Comparison of ENCODE assay signal across 11 cellular contexts in the genomic region with DNA sequence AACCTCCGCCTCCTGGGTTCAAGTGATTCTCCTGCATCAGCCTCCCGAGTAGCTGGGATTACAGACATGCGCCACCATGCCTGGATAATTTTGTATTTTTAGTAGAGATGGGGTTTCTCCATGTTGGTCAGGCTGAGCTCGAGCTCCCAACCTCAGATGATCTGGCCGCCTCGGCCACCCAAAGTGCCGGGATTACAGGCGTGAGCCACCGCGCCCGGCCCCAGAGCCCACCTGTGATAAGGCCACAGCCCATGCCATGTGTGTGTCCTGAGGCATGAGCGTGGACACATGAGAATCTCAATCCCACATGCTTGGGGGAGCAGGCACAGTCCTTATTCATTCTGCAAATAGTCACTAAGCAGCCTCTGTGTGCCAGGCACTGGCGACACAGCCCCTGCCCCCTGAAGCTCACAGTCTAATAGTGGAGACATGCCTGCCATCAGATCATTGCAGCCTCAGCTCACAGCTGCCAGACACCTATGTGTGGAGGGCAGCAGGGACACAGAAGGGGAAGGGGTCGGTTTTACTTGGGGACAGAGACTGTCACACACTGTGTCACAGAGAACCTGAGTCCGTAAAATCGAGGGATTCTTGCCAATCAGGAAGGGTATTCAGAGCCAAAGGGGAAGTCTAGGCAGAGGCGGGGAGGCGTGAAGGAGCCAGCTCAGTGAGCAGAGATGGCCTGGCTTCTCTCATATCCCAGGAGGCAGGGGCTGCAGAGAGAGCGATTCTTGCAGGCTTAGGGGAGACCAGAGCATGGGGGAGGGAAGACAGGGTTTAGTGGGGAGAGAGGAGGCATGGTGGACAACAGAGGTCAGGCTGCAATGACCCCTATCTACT. TPM values are rescaled to one million over a fixed set of nuclear protein-coding genes. Genes with fewer than 3 reads are reported as not detected.
DNase-seq lines count a peak whose midpoint lies in the region; ATAC-seq and TF ChIP-seq lines count a peak whose summit lies in the region.
"Had no signal": no experiment of that assay in that cellular context is flagged by ENCODE, and none has a peak within 500 bp of the region (broad histone marks: within the 10 kb centered on the region; RNA-seq: fewer than 3 reads in every experiment).

No MANE protein-coding gene starts in this region.

- peak; percentile 60 for DNase-seq in CD1c-positive myeloid dendritic cell (ENCODE audit: extremely low spot score)
- no peak for DNase-seq in Panc1 (ENCODE audit: low read depth, low spot score)
- peak; percentile 27 for DNase-seq in glutamatergic neuron
- DNase-seq in stimulated activated effector memory CD8-positive, alpha-beta T cell treated with anti-CD3 and anti-CD28 coated beads, Interleukin-12 subunit alpha, Interleukin-12 subunit beta, amount 100 ng/mL, for 72 hours (ENCODE audit: low spot score in 2 of 2): no peak
- no peak for DNase-seq in SW480 (ENCODE audit: low spot score)
- no peak for DNase-seq in GM03348 (ENCODE audit: low spot score)

- BruUV-seq in Panc1 (replicated peaks; lab: Mats Ljungman, UMichigan): no TSS peak

- intact Hi-C loops in Panc1 (cut with micrococcal nuclease; ENCODE audit: unreplicated experiment): no loop called here

- peak overlapping the region; percentile 40 for H3K27ac ChIP-seq in Panc1 (ENCODE audit: low read length)
- H3K27ac ChIP-seq: SK-N-MC had no signal

- TF ChIP-seq CTCF in Panc1 (IDR thresholded peaks at IDR 0.05) (no peak), glutamatergic neuron (IDR thresholded peaks at IDR 0.05; ENCODE audit: partially characterized antibody, unreplicated experiment) (no peak)

- ATAC-seq in Panc1 (no peak), GM18511 (IDR thresholded peaks at IDR 0.05; ENCODE audit: unreplicated experiment) (no peak), HG03025 (IDR thresholded peaks at IDR 0.05; ENCODE audit: low FRiP score, unreplicated experiment) (no peak)
- ATAC-seq in stimulated activated effector memory CD8-positive, alpha-beta T cell treated with anti-CD3 and anti-CD28 coated beads, Interleukin-12 subunit alpha, Interleukin-12 subunit beta, amount 100 ng/mL, for 72 hours: no peak

- H3K4me3 Mint-ChIP-seq in glutamatergic neuron (ENCODE audit: unreplicated experiment): peak overlapping the region; percentile 4
- H3K4me3 Mint-ChIP-seq in stimulated activated effector memory CD8-positive, alpha-beta T cell treated with anti-CD3 and anti-CD28 coated beads, Interleukin-12 subunit alpha, Interleukin-12 subunit beta, amount 100 ng/mL, for 72 hours: no peak overlapping the region
- H3K4me3 Mint-ChIP-seq: IgD-negative memory B cell had no signal

- no peak overlapping the region for H3K27ac Mint-ChIP-seq in glutamatergic neuron (ENCODE audit: unreplicated experiment)
- H3K27ac Mint-ChIP-seq in stimulated activated effector memory CD8-positive, alpha-beta T cell treated with anti-CD3 and anti-CD28 coated beads, Interleukin-12 subunit alpha, Interleukin-12 subunit beta, amount 100 ng/mL, for 72 hours: peak overlapping the region; percentile 13

- peaks cover 6% of the 10 kb centered on the region for H3K27me3 Mint-ChIP-seq in glutamatergic neuron (ENCODE audit: unreplicated experiment)

- H3K36me3 Mint-ChIP-seq in glutamatergic neuron (ENCODE audit: unreplicated experiment): no peaks in the 10 kb centered on the region
- no peaks in the 10 kb centered on the region for H3K36me3 Mint-ChIP-seq in stimulated activated effector memory CD8-positive, alpha-beta T cell treated with anti-CD3 and anti-CD28 coated beads, Interleukin-12 subunit alpha, Interleukin-12 subunit beta, amount 100 ng/mL, for 72 hours
- H3K36me3 Mint-ChIP-seq: IgD-negative memory B cell had no signal

- H3K9me3 Mint-ChIP-seq in glutamatergic neuron (ENCODE audit: unreplicated experiment): peaks cover 6% of the 10 kb centered on the region
- no peaks in the 10 kb centered on the region for H3K9me3 Mint-ChIP-seq in stimulated activated effector memory CD8-positive, alpha-beta T cell treated with anti-CD3 and anti-CD28 coated beads, Interleukin-12 subunit alpha, Interleukin-12 subunit beta, amount 100 ng/mL, for 72 hours
- H3K9me3 Mint-ChIP-seq: IgD-negative memory B cell had no signal

- CTCF ChIA-PET in Panc1 (lab: Charles Lee): interaction anchor here (0.6 to 3.3 kb wide), 12 partner anchors 14 to 83 kb away, joined by 3 to 34 read pairs (median 5); partner anchors contain the start of genes CACNA1G and SPATA20

- H3K9me3 ChIP-seq in Panc1 (ENCODE audit: control insufficient read depth, insufficient read depth, low read depth, low read length): no peaks in the 10 kb centered on the region

- H3K4me1 ChIP-seq in Panc1 (ENCODE audit: control insufficient read depth, insufficient read depth, low read length): peaks cover 57% of the 10 kb centered on the region

- no peaks in the 10 kb centered on the region for H3K27me3 ChIP-seq in Panc1 (ENCODE audit: control insufficient read depth, insufficient read depth, low read length)

- peaks cover 22% of the 10 kb centered on the region for H3K4me1 Mint-ChIP-seq in glutamatergic neuron (ENCODE audit: low read depth, unreplicated experiment)
- H3K4me1 Mint-ChIP-seq in stimulated activated effector memory CD8-positive, alpha-beta T cell treated with anti-CD3 and anti-CD28 coated beads, Interleukin-12 subunit alpha, Interleukin-12 subunit beta, amount 100 ng/mL, for 72 hours: peaks cover 7% of the 10 kb centered on the region

- no peak overlapping the region for H3K4me3 ChIP-seq in Panc1 (ENCODE audit: low read depth in 2 of 2, low read length in 2 of 2)
- H3K4me3 ChIP-seq: SK-N-MC had no signal

- in situ Hi-C loops in Panc1 (cut with HindIII; ENCODE audit: low pct_unique_long_range_greater_than_20kb, low sequenced_read_pairs): no loop called here

- H3K36me3 ChIP-seq in Panc1 (ENCODE audit: control insufficient read depth, insufficient read depth, low read length): no peaks in the 10 kb centered on the region

- POLR2A ChIA-PET in Panc1 (lab: Charles Lee): no interaction called here

RNA-seq across cellular contexts. Expression of gene ABCC3, which starts 9.4 kb away (rescaled TPM):
- 128 TPM for total RNA-seq in Panc1 (2021; ENCODE audit: unreplicated experiment)
- polyA plus RNA-seq in Panc1 (2012; ENCODE audit: insufficient read length): 188 TPM
- not detected for total RNA-seq in glutamatergic neuron (ENCODE audit: unreplicated experiment)
- total RNA-seq: OCI-LY7 had no signal

Comparison
In these comparisons a context has a peak if more than half of its experiments do, and no peak if none do; other contexts are left out.
1. DNase-seq: peak in CD1c-positive myeloid dendritic cell (single experiment) and glutamatergic neuron (single experiment); none in Panc1 (single experiment), stimulated activated effector memory CD8-positive, alpha-beta T cell treated with anti-CD3 and anti-CD28 coated beads, Interleukin-12 subunit alpha, Interleukin-12 subunit beta, amount 100 ng/mL, for 72 hours (0 of 2), SW480 (single experiment) and GM03348 (single experiment).
2. RNA of gene ABCC3, which starts 9.4 kb away (total RNA-seq): 128 TPM in Panc1 (single experiment); not detected in glutamatergic neuron (single experiment); every median in the first group is over 100 times any median in the second.